1 cellular context compared by ENCODE assay signal in genomic region chr21:34023691-34024381, GRCh38.
TF ChIP-seq lines count a peak whose summit lies in the region.

No MANE protein-coding gene starts in this region.

TF ChIP-seq in HepG2, 621 proteins besides CTCF, POLR2A, EP300 and RAD21:
- TF ChIP-seq MAX (IDR thresholded peaks at IDR 0.05) (no peak), AKNA (CRISPR knock-in tag; IDR thresholded peaks at IDR 0.05; ENCODE audit: borderline replicate concordance) (no peak), ZNF446 (CRISPR knock-in tag; IDR thresholded peaks at IDR 0.05) (no peak), BRF2 (CRISPR knock-in tag; IDR thresholded peaks at IDR 0.05) (no peak), XRCC5 (optimal IDR thresholded peaks at IDR 0.05; ENCODE audit: low read length) (no peak), CBX1 (IDR thresholded peaks at IDR 0.05; ENCODE audit: low read depth) (no peak), SALL1 (CRISPR knock-in tag; IDR thresholded peaks at IDR 0.05) (no peak), KDM6A (CRISPR knock-in tag; IDR thresholded peaks at IDR 0.05; ENCODE audit: low read depth) (no peak), PPARG (CRISPR knock-in tag; conservative IDR thresholded peaks at IDR 0.05) (no peak), BCLAF1 (IDR thresholded peaks at IDR 0.05) (no peak), POGK (CRISPR knock-in tag; conservative IDR thresholded peaks at IDR 0.05) (no peak), ZNF589 (CRISPR knock-in tag; conservative IDR thresholded peaks at IDR 0.05) (no peak), ZNF17 (CRISPR knock-in tag; IDR thresholded peaks at IDR 0.05) (no peak), ZNF652 (CRISPR knock-in tag; IDR thresholded peaks at IDR 0.05; ENCODE audit: borderline replicate concordance, low read depth) (no peak), RFXANK (CRISPR knock-in tag; IDR thresholded peaks at IDR 0.05) (no peak), ZNF790 (CRISPR knock-in tag; IDR thresholded peaks at IDR 0.05; ENCODE audit: borderline replicate concordance) (no peak), SNAPC4 (CRISPR knock-in tag; IDR thresholded peaks at IDR 0.05) (no peak), ZNF709 (CRISPR knock-in tag; IDR thresholded peaks at IDR 0.05) (no peak), ZNF367 (CRISPR knock-in tag; IDR thresholded peaks at IDR 0.05; ENCODE audit: borderline replicate concordance) (no peak), ZBTB7B (CRISPR knock-in tag; IDR thresholded peaks at IDR 0.05) (no peak)
